ENCODE assay signal across 18 cellular contexts in genomic region chr1:22741118-22741517, GRCh38. TPM values are rescaled to one million over a fixed set of nuclear protein-coding genes. Genes with fewer than 3 reads are reported as not detected.
"Had no signal": no experiment of that assay in that cellular context is flagged by ENCODE, and none has a peak within 500 bp of the region (broad histone marks: within the 10 kb centered on the region; RNA-seq: fewer than 3 reads in every experiment).

No MANE protein-coding gene starts in this region.

- H3K4me3 ChIP-seq: ascending aorta, dorsolateral prefrontal cortex, gastroesophageal sphincter, mucosa of descending colon, tibial nerve, vagina had no signal

- H3K27ac Mint-ChIP-seq: activated T-helper 17 cell treated with anti-CD3 and anti-CD28 coated beads, Interleukin-2, amount 50 U/mL, for 72 hours; naive thymus-derived CD4-positive, alpha-beta T cell had no signal

- DNase-seq: activated CD4-positive, alpha-beta T cell treated with anti-CD3 and anti-CD28 coated beads for 1 hour; activated CD4-positive, alpha-beta T cell treated with anti-CD3 and anti-CD28 coated beads, Interleukin-2, amount 50 U/mL, for 48 hours; activated naive CD4-positive, alpha-beta T cell treated with Interleukin-2 at 50 U/mL for 16 hours; dorsolateral prefrontal cortex; erythroblast; left colon; mucosa of descending colon; naive thymus-derived CD4-positive, alpha-beta T cell; stimulated activated CD4-positive, alpha-beta T cell treated with anti-CD3 and anti-CD28 coated beads, Interleukin-15, amount 100 ng/mL, for 24 hours; stimulated activated CD4-positive, alpha-beta T cell treated with anti-CD3 and anti-CD28 coated beads, Interleukin-4, amount 100 ng/mL, for 24 hours; stimulated activated naive CD4-positive, alpha-beta T cell treated with Interleukin-2 at 50 U/mL for 16 hours; substantia nigra had no signal

- H3K4me1 Mint-ChIP-seq: activated T-helper 17 cell treated with anti-CD3 and anti-CD28 coated beads, Interleukin-2, amount 50 U/mL, for 72 hours had no signal

- ATAC-seq: activated T-helper 17 cell treated with anti-CD3 and anti-CD28 coated beads, Interleukin-2, amount 50 U/mL, for 72 hours; gastroesophageal sphincter; left colon; mucosa of descending colon; naive thymus-derived CD4-positive, alpha-beta T cell had no signal

- H3K9me3 Mint-ChIP-seq: activated T-helper 17 cell treated with anti-CD3 and anti-CD28 coated beads, Interleukin-2, amount 50 U/mL, for 72 hours; naive thymus-derived CD4-positive, alpha-beta T cell had no signal

- H3K9me3 ChIP-seq: ascending aorta, gastroesophageal sphincter, mucosa of descending colon, neutrophil, tibial nerve, vagina had no signal

- H3K4me1 ChIP-seq: gastroesophageal sphincter had no signal

- H3K4me3 Mint-ChIP-seq: activated T-helper 17 cell treated with anti-CD3 and anti-CD28 coated beads, Interleukin-2, amount 50 U/mL, for 72 hours; naive thymus-derived CD4-positive, alpha-beta T cell had no signal

- H3K36me3 ChIP-seq: ascending aorta, gastroesophageal sphincter, neutrophil, tibial nerve, vagina had no signal

- H3K27ac ChIP-seq: ascending aorta, dorsolateral prefrontal cortex, gastroesophageal sphincter, neutrophil, tibial nerve, vagina had no signal

- H3K27me3 ChIP-seq: ascending aorta, dorsolateral prefrontal cortex, neutrophil, tibial nerve, vagina had no signal

- H3K36me3 Mint-ChIP-seq: naive thymus-derived CD4-positive, alpha-beta T cell had no signal

RNA-seq across cellular contexts. Expression of gene EPHB2, which starts 30.5 kb away (rescaled TPM):
- polyA plus RNA-seq: naive thymus-derived CD4-positive, alpha-beta T cell had no signal
